Comparison of ENCODE assay signal across 20 cellular contexts in the genomic region with DNA sequence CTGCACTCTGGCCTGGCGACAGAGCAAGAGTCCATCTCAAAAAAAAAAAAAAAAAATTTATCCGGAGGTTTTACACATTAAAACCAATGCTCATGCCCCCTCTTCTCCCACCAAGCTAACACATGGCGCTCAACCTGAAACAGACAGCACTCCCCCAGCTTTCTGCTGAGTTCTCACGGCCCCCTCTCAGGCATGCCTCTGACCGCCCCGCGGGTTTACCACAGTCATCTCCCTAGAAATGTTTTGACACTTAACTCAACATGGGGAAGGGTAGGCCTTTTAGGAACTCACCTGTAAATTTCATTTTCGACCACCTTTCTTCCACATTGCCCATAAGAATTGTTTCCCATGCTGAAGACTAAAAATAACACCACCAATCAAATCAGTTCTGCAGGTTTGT.
"Had no signal": no experiment of that assay in that cellular context is flagged by ENCODE, and none has a peak within 500 bp of the region (broad histone marks: within the 10 kb centered on the region; RNA-seq: fewer than 3 reads in every experiment).

No MANE protein-coding gene starts in this region.

- H3K27me3 ChIP-seq: dorsolateral prefrontal cortex, pancreas, right lobe of liver, suprapubic skin, transverse colon had no signal

- H3K9me3 ChIP-seq: pancreas, right lobe of liver, suprapubic skin, transverse colon had no signal

- H3K27ac Mint-ChIP-seq: memory B cell; natural killer cell; progenitor cell of endocrine pancreas; stimulated activated naive CD8-positive, alpha-beta T cell treated with anti-CD3 and anti-CD28 coated beads, Interleukin-15, amount 100 ng/mL, for 72 hours had no signal

- ATAC-seq: left ventricle myocardium superior; natural killer cell; pancreas; right lobe of liver; stimulated activated naive CD8-positive, alpha-beta T cell treated with anti-CD3 and anti-CD28 coated beads, Interleukin-15, amount 100 ng/mL, for 72 hours had no signal

- H3K9me3 Mint-ChIP-seq: memory B cell; natural killer cell; stimulated activated naive CD8-positive, alpha-beta T cell treated with anti-CD3 and anti-CD28 coated beads, Interleukin-15, amount 100 ng/mL, for 72 hours had no signal

- H3K27ac ChIP-seq: dorsolateral prefrontal cortex, pancreas, right lobe of liver, suprapubic skin, transverse colon had no signal

- H3K4me1 ChIP-seq: pancreas, right lobe of liver, suprapubic skin, transverse colon had no signal

- H3K4me3 ChIP-seq: dorsolateral prefrontal cortex, lung, pancreas, right lobe of liver, suprapubic skin, transverse colon had no signal

- H3K4me1 Mint-ChIP-seq: memory B cell; stimulated activated naive CD8-positive, alpha-beta T cell treated with anti-CD3 and anti-CD28 coated beads, Interleukin-15, amount 100 ng/mL, for 72 hours had no signal

- H3K27me3 Mint-ChIP-seq: memory B cell; progenitor cell of endocrine pancreas; stimulated activated naive CD8-positive, alpha-beta T cell treated with anti-CD3 and anti-CD28 coated beads, Interleukin-15, amount 100 ng/mL, for 72 hours had no signal

- H3K36me3 Mint-ChIP-seq: natural killer cell had no signal

- H3K4me3 Mint-ChIP-seq: memory B cell; natural killer cell; stimulated activated naive CD8-positive, alpha-beta T cell treated with anti-CD3 and anti-CD28 coated beads, Interleukin-15, amount 100 ng/mL, for 72 hours had no signal

- DNase-seq: effector CD4-positive, alpha-beta T cell; head of caudate nucleus; natural killer cell; occipital lobe; small intestine; stimulated activated CD4-positive, alpha-beta T cell treated with anti-CD3 and anti-CD28 coated beads, Interleukin-12 subunit alpha, Interleukin-12 subunit beta, amount 100 ng/mL, for 4 hours; stimulated activated CD4-positive, alpha-beta T cell treated with anti-CD3 and anti-CD28 coated beads, Interleukin-1b, Interleukin-23, amount 100 ng/mL, for 48 hours; stimulated activated CD4-positive, alpha-beta T cell treated with anti-CD3 and anti-CD28 coated beads, Interleukin-4, amount 100 ng/mL, for 1 hour; stimulated activated CD8-positive, alpha-beta memory T cell treated with anti-CD3 and anti-CD28 coated beads, Interleukin-4, amount 100 ng/mL, for 48 hours; stimulated activated naive CD4-positive, alpha-beta T cell; stimulated activated naive CD8-positive, alpha-beta T cell treated with anti-CD3 and anti-CD28 coated beads, Interleukin-15, amount 100 ng/mL, for 72 hours; transverse colon had no signal
